8 cellular contexts compared by ENCODE assay signal in genomic region chr22:28882878-28883656, GRCh38. TPM values are rescaled to one million over a fixed set of nuclear protein-coding genes. Genes with fewer than 3 reads are reported as not detected.
DNase-seq lines count a peak whose midpoint lies in the region; ATAC-seq and TF ChIP-seq lines count a peak whose summit lies in the region.

Gene ZNRF3 (plus strand): TSS chr22:28883572. CDS start chr22:28883767, 195 bp downstream.

- peak within 1 kb of the TSS; percentile 54 to 74 for H3K9ac ChIP-seq in colonic mucosa (ENCODE audit: low read depth in 2 of 2, low read length in 2 of 2)

- H3K36me3 Mint-ChIP-seq in activated CD4-positive, alpha-beta T cell treated with anti-CD3 and anti-CD28 coated beads, Interleukin-2, amount 10 ng/mL, durations not matched to agents 7 days and 5 days (ENCODE audit: low read depth) = peaks cover 1% of the 10 kb centered on the region

- CTCF ChIA-PET in activated CD4-positive, alpha-beta T cell treated with anti-CD3 and anti-CD28 coated beads, Interleukin-2, amount 10 ng/mL, durations not matched to agents 7 days and 5 days (lab: Charles Lee) = no interaction called here

- H3K27me3 Mint-ChIP-seq in activated CD4-positive, alpha-beta T cell treated with anti-CD3 and anti-CD28 coated beads, Interleukin-2, amount 10 ng/mL, durations not matched to agents 7 days and 5 days = peaks cover 54% of the 10 kb centered on the region

- peak within 1 kb of the TSS; percentile 81 for H3K27ac Mint-ChIP-seq in activated CD4-positive, alpha-beta T cell treated with anti-CD3 and anti-CD28 coated beads, Interleukin-2, amount 10 ng/mL, durations not matched to agents 7 days and 5 days

- DNase-seq in GM12865 (ENCODE audit: low read depth) (peak; percentile 93), NCI-H524 (lab: John Stamatoyannopoulos, UW) (peak; percentile 70 to 93), colonic mucosa (peak; percentile 94)
- DNase-seq in activated CD4-positive, alpha-beta T cell treated with anti-CD3 and anti-CD28 coated beads, Interleukin-2, amount 10 ng/mL, durations not matched to agents 7 days and 5 days = peak; percentile 84
- peak; percentile 89 for DNase-seq in stimulated activated CD4-positive, alpha-beta T cell treated with anti-CD3 and anti-CD28 coated beads, Interleukin-15, amount 100 ng/mL, for 24 hours

- no peaks in the 10 kb centered on the region for H3K36me3 ChIP-seq in colonic mucosa

- H3K9me3 ChIP-seq in colonic mucosa = no peaks in the 10 kb centered on the region

- H3K27ac ChIP-seq in colonic mucosa = no peak within 1 kb of the TSS
- H3K27ac ChIP-seq in layer of hippocampus (ENCODE audit: low read depth, low read length) = peak within 1 kb of the TSS; percentile 38

- intact Hi-C loops in colonic mucosa (cut with DNase I) = no loop called here

- H3K4me1 ChIP-seq in colonic mucosa = peaks cover 4% of the 10 kb centered on the region

- H3K9me3 Mint-ChIP-seq in activated CD4-positive, alpha-beta T cell treated with anti-CD3 and anti-CD28 coated beads, Interleukin-2, amount 10 ng/mL, durations not matched to agents 7 days and 5 days = no peaks in the 10 kb centered on the region

- TF ChIP-seq CTCF in GM12865 (IDR thresholded peaks at IDR 0.05; ENCODE audit: insufficient read depth, low read depth, low read length, missing control alignments) (no peak), colonic mucosa (IDR thresholded peaks at IDR 0.05) (no peak)

- peak; percentile 68 for ATAC-seq in HG03280 (IDR thresholded peaks at IDR 0.05; ENCODE audit: unreplicated experiment)
- no peak for ATAC-seq in GM18873 (IDR thresholded peaks at IDR 0.05; ENCODE audit: low FRiP score, unreplicated experiment)

- H3K4me3 ChIP-seq in GM12865 (ENCODE audit: low read depth, low read length) = peak within 1 kb of the TSS; percentile 44
- H3K4me3 ChIP-seq in colonic mucosa = peak within 1 kb of the TSS; percentile 59

- POLR2A ChIA-PET in activated CD4-positive, alpha-beta T cell treated with anti-CD3 and anti-CD28 coated beads, Interleukin-2, amount 10 ng/mL, durations not matched to agents 7 days and 5 days (lab: Charles Lee) = no interaction called here

- H3K27me3 ChIP-seq in colonic mucosa (no peaks in the 10 kb centered on the region), layer of hippocampus (ENCODE audit: control insufficient read depth, insufficient read depth, low read length) (no peaks in the 10 kb centered on the region)

- H3K4me3 Mint-ChIP-seq in activated CD4-positive, alpha-beta T cell treated with anti-CD3 and anti-CD28 coated beads, Interleukin-2, amount 10 ng/mL, durations not matched to agents 7 days and 5 days = peak within 1 kb of the TSS; percentile 74

- H3K4me1 Mint-ChIP-seq in activated CD4-positive, alpha-beta T cell treated with anti-CD3 and anti-CD28 coated beads, Interleukin-2, amount 10 ng/mL, durations not matched to agents 7 days and 5 days = peaks cover 22% of the 10 kb centered on the region

RNA-seq across cellular contexts. Expression of gene ZNRF3, which starts in this region (rescaled TPM):
- total RNA-seq in activated CD4-positive, alpha-beta T cell treated with anti-CD3 and anti-CD28 coated beads, Interleukin-2, amount 10 ng/mL, durations not matched to agents 7 days and 5 days = under 1 TPM; 0.58 to 0.72 TPM
- 10 to 100 TPM in 1 of 2 donors, 1 to 10 TPM in 1; 5.9 to 12.2 TPM for total RNA-seq in colonic mucosa

Comparison
In these comparisons a context has a peak if more than half of its experiments do, and no peak if none do; other contexts are left out.
1. RNA of gene ZNRF3 (total RNA-seq): 5.9 to 12.2 TPM in colonic mucosa; 0.58 to 0.72 TPM in activated CD4-positive, alpha-beta T cell treated with anti-CD3 and anti-CD28 coated beads, Interleukin-2, amount 10 ng/mL, durations not matched to agents 7 days and 5 days; every median in the first group is over 4 times any median in the second.
2. Peak in DNase-seq in activated CD4-positive, alpha-beta T cell treated with anti-CD3 and anti-CD28 coated beads, Interleukin-2, amount 10 ng/mL, durations not matched to agents 7 days and 5 days; RNA of the gene not detected or under 1 TPM.
3. Peak in every context shown above with its lines, with median percentiles within 50 percentile points of each other: DNase-seq.